ENCODE assay signal across 7 cellular contexts in genomic region chr13:74838096-74838495, GRCh38.
"Had no signal": no experiment of that assay in that cellular context is flagged by ENCODE, and none has a peak within 500 bp of the region (broad histone marks: within the 10 kb centered on the region; RNA-seq: fewer than 3 reads in every experiment).

No MANE protein-coding gene starts in this region.

- DNase-seq: H9, HCEC 1CT had no signal

- H3K27ac Mint-ChIP-seq: GM23338, H9 had no signal

- H3K4me3 ChIP-seq: GM23338, K562 had no signal

- H3K4me2 ChIP-seq: GM23338 had no signal

- H3K4me1 Mint-ChIP-seq: GM23338, H9 had no signal

- ATAC-seq: GM23338, K562 had no signal

- H3K9me3 Mint-ChIP-seq: GM23338, H9 had no signal

- H3K4me3 Mint-ChIP-seq: GM23338, H9 had no signal

- H2AFZ ChIP-seq: GM23338 had no signal

- FAIRE-seq: H1, H54, HTR-8/SVneo, K562 had no signal
